8 cellular contexts compared by ENCODE assay signal in the genomic region with DNA sequence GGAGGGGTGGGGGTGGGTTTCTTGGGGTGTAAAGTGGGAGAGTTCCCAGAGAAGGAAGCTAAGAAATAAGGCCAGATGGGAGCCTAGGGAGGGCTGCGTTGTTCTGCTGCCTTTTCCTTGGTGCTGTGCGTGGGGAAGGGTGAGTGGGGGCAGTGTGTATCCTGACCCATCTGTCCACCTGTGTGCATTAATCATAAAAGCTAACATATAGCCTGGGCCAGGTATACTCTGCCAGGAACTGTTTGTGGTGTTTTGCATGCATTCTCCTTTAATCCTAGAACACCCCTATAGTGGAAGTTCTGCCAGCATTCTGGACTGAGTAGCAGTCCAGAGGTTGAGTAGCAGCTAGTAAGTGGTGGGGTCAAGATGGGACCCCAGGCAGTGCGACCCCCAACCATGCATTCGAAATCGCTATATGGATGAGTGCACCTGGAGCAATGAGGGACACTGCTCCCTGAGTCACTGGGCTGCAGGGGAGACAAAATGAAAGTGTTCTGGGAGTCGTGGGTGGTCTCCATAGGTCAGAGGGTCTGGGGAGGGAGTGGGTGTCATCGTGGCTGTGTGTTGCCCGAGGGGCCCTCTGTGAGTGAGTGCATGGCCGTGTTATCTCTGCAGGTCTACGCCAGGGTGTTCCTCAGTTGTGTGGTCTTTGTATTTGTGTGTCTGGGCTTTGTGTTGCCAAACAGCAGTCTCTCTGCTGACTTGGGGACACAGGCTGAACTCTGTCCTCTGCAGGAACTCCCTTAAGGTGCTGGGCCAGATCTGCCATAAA. TPM values are rescaled to one million over a fixed set of nuclear protein-coding genes. Genes with fewer than 3 reads are reported as not detected.
DNase-seq lines count a peak whose midpoint lies in the region; ATAC-seq, FAIRE-seq and TF ChIP-seq lines count a peak whose summit lies in the region.

No MANE protein-coding gene starts in this region.

- 0 out of 2 replicates have a peak overlapping the region, but pooled peaks have one; percentile 33 for H3K27ac ChIP-seq in WERI-Rb-1
- H3K27ac ChIP-seq in right cardiac atrium (ENCODE audit: low read length), result peak overlapping the region; percentile 49
- peak overlapping the region; percentile 83 to 93 (median 92) for H3K27ac ChIP-seq in pancreas

- TF ChIP-seq CTCF in BJ (IDR thresholded peaks at IDR 0.05; ENCODE audit: insufficient read depth, low read depth, low read length), result no peak
- no peak for TF ChIP-seq CTCF in WERI-Rb-1 (IDR thresholded peaks at IDR 0.05; ENCODE audit: low read depth, low read length)
- no peak for TF ChIP-seq CTCF in pancreas (IDR thresholded peaks at IDR 0.05)

- ATAC-seq in right cardiac atrium (no peak), pancreas (peak in 1 of 4 donors; percentile 7), HG02759 (IDR thresholded peaks at IDR 0.05; ENCODE audit: unreplicated experiment) (no peak), GM19455 (IDR thresholded peaks at IDR 0.05; ENCODE audit: unreplicated experiment) (no peak)

- H3K36me3 ChIP-seq in BJ (ENCODE audit: control insufficient read depth, insufficient read depth, low read length) (no peaks in the 10 kb centered on the region; the same call in 1 of the 2 replicates), WERI-Rb-1 (no peaks in the 10 kb centered on the region), pancreas (no peaks in the 10 kb centered on the region)

- POLR2A ChIA-PET in BJ (lab: Charles Lee), result no interaction called here

- H3K9me3 ChIP-seq in WERI-Rb-1 (ENCODE audit: severe bottlenecking) (no peaks in the 10 kb centered on the region), right cardiac atrium (ENCODE audit: control insufficient read depth, low read length) (no peaks in the 10 kb centered on the region), pancreas (no peaks in the 10 kb centered on the region)

- intact Hi-C loops in right cardiac atrium (cut with DNase I), result loop anchor here in 1 of 4 donors (10.0 kb wide), 1 partner anchor 56 kb away; no protein-coding TSS in a partner anchor
- intact Hi-C loops in pancreas (cut with DNase I), result no loop called here

- H3K4me1 ChIP-seq in right cardiac atrium (ENCODE audit: control insufficient read depth, insufficient read depth, low read length), result peaks cover 12% of the 10 kb centered on the region
- H3K4me1 ChIP-seq in pancreas, result peaks cover 18 to 40% (median 29%) of the 10 kb centered on the region in 3 donors

- CTCF ChIA-PET in BJ (lab: Yijun Ruan, JAX), result interaction anchor here (1.2 to 3.2 kb wide), 6 partner anchors 28 to 79 kb away, joined by 3 to 18 read pairs (median 6); a partner anchor contains a TSS

- DNase-seq in BJ (ENCODE audit: low read depth), result no peak
- DNase-seq in WERI-Rb-1, result no peak
- peak in 1 of 3 donors; percentile 26 for DNase-seq in right cardiac atrium
- DNase-seq in pancreas, result peak in 1 of 6 donors; percentile 34
- no peak for DNase-seq in NCI-H345 (lab: John Stamatoyannopoulos, UW)
- DNase-seq in AML-193 (lab: John Stamatoyannopoulos, UW), result no peak

- H3K4me3 ChIP-seq in BJ (ENCODE audit: low read depth, low read length) (peak overlapping the region; percentile 84), WERI-Rb-1 (ENCODE audit: low read depth, low read length) (no peak overlapping the region), right cardiac atrium (ENCODE audit: low read length) (peak overlapping the region; percentile 91), pancreas (peak overlapping the region in 3 of 4 donors; percentile 79 to 93 (median 88))

- WGBS in right cardiac atrium, result 33% methylated on average over 10 of the region's 10 CpGs
- WGBS in pancreas, 2 donors, result 17 to 19% methylated on average over 10 of the region's 10 CpGs

- H3K27me3 ChIP-seq in BJ (ENCODE audit: control insufficient read depth, insufficient read depth, low read length) (no peaks in the 10 kb centered on the region), WERI-Rb-1 (ENCODE audit: insufficient read depth, low read depth, severe bottlenecking) (no peaks in the 10 kb centered on the region), right cardiac atrium (ENCODE audit: control insufficient read depth, insufficient read depth) (no peaks in the 10 kb centered on the region), pancreas (no peaks in the 10 kb centered on the region)

- FAIRE-seq in pancreas (lab: Jason Lieb, UNC), result no peak

RNA-seq across cellular contexts. Expression of a gene that starts 1.3 kb away (rescaled TPM):
- polyA plus RNA-seq in BJ (2011; rRNA removed), result 22.8 and 35.4 TPM in 2 replicates
- 59.3 and 76.4 TPM in 2 replicates for polyA minus RNA-seq in BJ (2011; rRNA and poly(A)+ RNA removed)
- 100 to 1,000 TPM in 3 of 4 donors, 10 to 100 TPM in 1; 99.2 to 178 (median 114) TPM for total RNA-seq in right cardiac atrium
- 56.4 TPM for polyA plus RNA-seq in right cardiac atrium
- 10 to 100 TPM; 38.7 to 78.9 (median 45.0) TPM for total RNA-seq in pancreas
- polyA plus RNA-seq in pancreas, result 10 to 100 TPM; 37.2 to 44.3 TPM

RNA-seq across cellular contexts. Expression of a gene that starts 13.3 kb away (rescaled TPM):
- polyA plus RNA-seq in BJ (2011; rRNA removed) (11.4 and 20.3 TPM in 2 replicates), right cardiac atrium (13.6 TPM), pancreas (10 to 100 TPM; 34.7 to 46.3 TPM)
- 10.5 and 15.8 TPM in 2 replicates for polyA minus RNA-seq in BJ (2011; rRNA and poly(A)+ RNA removed)
- total RNA-seq in right cardiac atrium (10 to 100 TPM; 12.9 to 24.0 (median 15.2) TPM), pancreas (10 to 100 TPM; 19.4 to 33.4 (median 23.1) TPM)

RNA-seq across cellular contexts. Expression of a gene that starts 29.1 kb away (rescaled TPM):
- polyA plus RNA-seq in BJ (2011; rRNA removed) (61.4 and 78.9 TPM in 2 replicates), right cardiac atrium (152 TPM), pancreas (10 to 100 TPM; 54.4 to 75.2 TPM)
- 16.9 and 28.9 TPM in 2 replicates for polyA minus RNA-seq in BJ (2011; rRNA and poly(A)+ RNA removed)
- total RNA-seq in right cardiac atrium (10 to 100 TPM; 53.6 to 67.8 (median 61.8) TPM), pancreas (10 to 100 TPM; 17.0 to 26.5 (median 24.3) TPM)

RNA-seq across cellular contexts. Expression of a gene that starts 32.9 kb away (rescaled TPM):
- polyA plus RNA-seq in BJ (2011; rRNA removed), result not detected in 2 replicates
- not detected in 2 replicates for polyA minus RNA-seq in BJ (2011; rRNA and poly(A)+ RNA removed)
- 10 to 100 TPM; 18.1 to 39.6 (median 21.3) TPM for total RNA-seq in right cardiac atrium
- 32.7 TPM for polyA plus RNA-seq in right cardiac atrium
- total RNA-seq in pancreas, result under 1 TPM in 3 of 6 donors, not detected in 3; 0.16 to 0.64 (median 0.23) TPM
- polyA plus RNA-seq in pancreas, result 10 to 100 TPM in 1 of 2 donors, 1 to 10 TPM in 1; 3.0 to 11.7 TPM

RNA-seq across cellular contexts. Expression of a gene that starts 36.0 kb away (rescaled TPM):
- polyA plus RNA-seq in BJ (2011; rRNA removed), result 0.16 and 0.22 TPM in 2 replicates
- polyA minus RNA-seq in BJ (2011; rRNA and poly(A)+ RNA removed), result 0.41 and 0.62 TPM in 2 replicates
- total RNA-seq in right cardiac atrium, result 1,000 to 10,000 TPM; 2,357 to 4,356 (median 2,957) TPM
- 4,928 TPM for polyA plus RNA-seq in right cardiac atrium
- total RNA-seq in pancreas, result 1 to 10 TPM in 1 of 6 donors, under 1 TPM in 5; 0.13 to 2.0 (median 0.30) TPM
- 1 to 10 TPM; 1.1 to 3.0 TPM for polyA plus RNA-seq in pancreas

Comparison
In these comparisons a context has a peak if more than half of its experiments do, and no peak if none do; other contexts are left out.
1. H3K27ac ChIP-seq: peak in every context shown above with its lines; median percentile 92 in pancreas; 49 in right cardiac atrium; 33 in WERI-Rb-1.